ENCODE assay signal across 9 cellular contexts in genomic region chr3:52313188-52313773, GRCh38. TPM values are rescaled to one million over a fixed set of nuclear protein-coding genes. Genes with fewer than 3 reads are reported as not detected.
DNase-seq lines count a peak whose midpoint lies in the region; ATAC-seq lines count a peak whose summit lies in the region.
"Had no signal": no experiment of that assay in that cellular context is flagged by ENCODE, and none has a peak within 500 bp of the region (broad histone marks: within the 10 kb centered on the region; RNA-seq: fewer than 3 reads in every experiment).

No MANE protein-coding gene starts in this region.

- H3K27me3 Mint-ChIP-seq in activated naive CD8-positive, alpha-beta T cell treated with anti-CD3 and anti-CD28 coated beads for 36 hours = no peaks in the 10 kb centered on the region
- H3K27me3 Mint-ChIP-seq in stimulated activated naive CD8-positive, alpha-beta T cell treated with anti-CD3 and anti-CD28 coated beads, Interleukin-15, amount 100 ng/mL, for 72 hours = no peaks in the 10 kb centered on the region

- no peak overlapping the region for H3K4me3 Mint-ChIP-seq in activated naive CD8-positive, alpha-beta T cell treated with anti-CD3 and anti-CD28 coated beads for 36 hours
- H3K4me3 Mint-ChIP-seq in stimulated activated naive CD8-positive, alpha-beta T cell treated with anti-CD3 and anti-CD28 coated beads, Interleukin-15, amount 100 ng/mL, for 72 hours = peak overlapping the region; percentile 16 to 59

- no peaks in the 10 kb centered on the region for H3K9me3 Mint-ChIP-seq in activated naive CD4-positive, alpha-beta T cell treated with anti-CD3 and anti-CD28 coated beads, Interleukin-2, amount 50 U/mL, for 72 hours
- H3K9me3 Mint-ChIP-seq in activated naive CD8-positive, alpha-beta T cell treated with anti-CD3 and anti-CD28 coated beads for 36 hours = no peaks in the 10 kb centered on the region
- H3K9me3 Mint-ChIP-seq in stimulated activated naive CD8-positive, alpha-beta T cell treated with anti-CD3 and anti-CD28 coated beads, Interleukin-15, amount 100 ng/mL, for 72 hours = no peaks in the 10 kb centered on the region

- peaks cover 58% of the 10 kb centered on the region for H3K4me1 Mint-ChIP-seq in activated naive CD8-positive, alpha-beta T cell treated with anti-CD3 and anti-CD28 coated beads for 36 hours
- peaks cover 96% of the 10 kb centered on the region for H3K4me1 Mint-ChIP-seq in stimulated activated naive CD8-positive, alpha-beta T cell treated with anti-CD3 and anti-CD28 coated beads, Interleukin-15, amount 100 ng/mL, for 72 hours

- DNase-seq in activated naive CD4-positive, alpha-beta T cell treated with anti-CD3 and anti-CD28 coated beads, Interleukin-2, amount 50 U/mL, for 72 hours (ENCODE audit: low spot score in 2 of 2) = no peak
- no peak for DNase-seq in activated naive CD4-positive, alpha-beta T cell treated with Interleukin-2 at 50 U/mL for 16 hours
- no peak for DNase-seq in activated naive CD8-positive, alpha-beta T cell treated with anti-CD3 and anti-CD28 coated beads for 36 hours
- no peak for DNase-seq in stimulated activated naive CD8-positive, alpha-beta T cell treated with anti-CD3 and anti-CD28 coated beads, Interleukin-15, amount 100 ng/mL, for 72 hours
- DNase-seq in dedifferentiated amniotic fluid mesenchymal stem cell (ENCODE audit: extremely low spot score) (no peak), medulla oblongata (ENCODE audit: extremely low spot score) (no peak), NCI-H774 (lab: John Stamatoyannopoulos, UW) (no peak)
- DNase-seq: stimulated activated CD4-positive, alpha-beta T cell treated with anti-CD3 and anti-CD28 coated beads, Interleukin-1b, Interleukin-23, amount 100 ng/mL, for 48 hours had no signal

- peak overlapping the region; percentile 70 to 89 for H3K27ac Mint-ChIP-seq in activated naive CD4-positive, alpha-beta T cell treated with anti-CD3 and anti-CD28 coated beads, Interleukin-2, amount 50 U/mL, for 72 hours
- peak overlapping the region; percentile 63 for H3K27ac Mint-ChIP-seq in activated naive CD8-positive, alpha-beta T cell treated with anti-CD3 and anti-CD28 coated beads for 36 hours
- H3K27ac Mint-ChIP-seq in stimulated activated naive CD8-positive, alpha-beta T cell treated with anti-CD3 and anti-CD28 coated beads, Interleukin-15, amount 100 ng/mL, for 72 hours = peak overlapping the region; percentile 27 to 82

- no peak for ATAC-seq in activated naive CD4-positive, alpha-beta T cell treated with anti-CD3 and anti-CD28 coated beads, Interleukin-2, amount 50 U/mL, for 72 hours
- ATAC-seq in HG02973 (IDR thresholded peaks at IDR 0.05; ENCODE audit: unreplicated experiment) = peak; percentile 13
- ATAC-seq in stimulated activated naive CD8-positive, alpha-beta T cell treated with anti-CD3 and anti-CD28 coated beads, Interleukin-15, amount 100 ng/mL, for 72 hours = no peak

- no peaks in the 10 kb centered on the region for H3K36me3 Mint-ChIP-seq in activated naive CD4-positive, alpha-beta T cell treated with anti-CD3 and anti-CD28 coated beads, Interleukin-2, amount 50 U/mL, for 72 hours
- peaks cover 5% of the 10 kb centered on the region for H3K36me3 Mint-ChIP-seq in activated naive CD8-positive, alpha-beta T cell treated with anti-CD3 and anti-CD28 coated beads for 36 hours

RNA-seq across cellular contexts. Expression of gene DNAH1, which starts 2.8 kb away (rescaled TPM):
- total RNA-seq in activated naive CD4-positive, alpha-beta T cell treated with anti-CD3 and anti-CD28 coated beads, Interleukin-2, amount 50 U/mL, for 72 hours = 10 to 100 TPM; 17.5 to 19.8 TPM
- 1 to 10 TPM; 2.6 to 3.7 TPM for total RNA-seq in activated naive CD8-positive, alpha-beta T cell treated with anti-CD3 and anti-CD28 coated beads for 36 hours

RNA-seq across cellular contexts. Expression of gene GLYCTK, which starts 25.7 kb away (rescaled TPM):
- 10 to 100 TPM; 20.4 to 24.1 TPM for total RNA-seq in activated naive CD4-positive, alpha-beta T cell treated with anti-CD3 and anti-CD28 coated beads, Interleukin-2, amount 50 U/mL, for 72 hours
- 10 to 100 TPM; 16.1 to 17.2 TPM for total RNA-seq in activated naive CD8-positive, alpha-beta T cell treated with anti-CD3 and anti-CD28 coated beads for 36 hours

RNA-seq across cellular contexts. Expression of gene WDR82, which starts 34.8 kb away (rescaled TPM):
- 100 to 1,000 TPM in 1 of 2 donors, 10 to 100 TPM in 1; 96.6 to 129 TPM for total RNA-seq in activated naive CD4-positive, alpha-beta T cell treated with anti-CD3 and anti-CD28 coated beads, Interleukin-2, amount 50 U/mL, for 72 hours
- 100 to 1,000 TPM; 121 to 123 TPM for total RNA-seq in activated naive CD8-positive, alpha-beta T cell treated with anti-CD3 and anti-CD28 coated beads for 36 hours
